ENCODE assay signal across 18 cellular contexts in the genomic region with DNA sequence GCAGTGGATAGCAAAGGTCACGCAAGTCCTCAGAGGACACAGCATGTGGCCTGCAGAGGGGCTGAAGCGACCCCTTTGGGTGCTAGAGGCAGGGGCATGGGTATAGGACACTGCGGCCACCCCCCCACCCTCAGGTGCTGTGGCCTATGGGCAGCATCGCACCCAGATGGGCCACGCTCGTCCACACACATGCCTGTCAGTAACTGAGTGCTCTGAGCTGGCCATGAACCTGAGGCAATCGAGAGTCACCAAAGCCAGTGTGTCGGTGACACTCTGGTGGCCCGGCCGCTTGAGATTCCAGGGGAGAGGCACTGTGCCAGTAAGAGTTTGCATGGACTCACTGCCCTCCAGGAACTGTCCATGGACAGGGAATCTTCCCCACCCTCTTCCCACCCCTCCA. TPM values are rescaled to one million over a fixed set of nuclear protein-coding genes. Genes with fewer than 3 reads are reported as not detected.
DNase-seq lines count a peak whose midpoint lies in the region; ATAC-seq and TF ChIP-seq lines count a peak whose summit lies in the region.
"Had no signal": no experiment of that assay in that cellular context is flagged by ENCODE, and none has a peak within 500 bp of the region (broad histone marks: within the 10 kb centered on the region; RNA-seq: fewer than 3 reads in every experiment).

No MANE protein-coding gene starts in this region.

- DNase-seq in AG04450 (ENCODE audit: low read depth, low spot score), result no peak
- no peak for DNase-seq in IMR-90
- DNase-seq in fibroblast of lung (ENCODE audit: low read depth in 2 of 2), result no peak
- DNase-seq in ovary, result peak in 2 of 5 donors; percentile 26 to 30
- DNase-seq in glutamatergic neuron, result no peak
- DNase-seq in endothelial cell (ENCODE audit: low spot score), result no peak
- no peak for DNase-seq in activated effector memory CD4-positive, alpha-beta T cell treated with anti-CD3 and anti-CD28 coated beads, Interleukin-2, amount 50 U/mL, for 16 hours
- DNase-seq: BE2C; Calu3; CD4-positive, alpha-beta T cell; DMS53; H9; NCI-H1105 treated with DMSO at 0.1 percent for 48 hours; NCI-H187 treated with DMSO at 0.1 percent for 48 hours; NCI-H446; NCI-H774 had no signal

- H4K5ac ChIP-seq in IMR-90 (ENCODE audit: low read depth, low read length), result no peak overlapping the region; the same call in 1 of the 2 replicates

- H3K36me3 ChIP-seq in IMR-90 (ENCODE audit: control insufficient read depth, insufficient read depth, low read length) (no peaks in the 10 kb centered on the region), fibroblast of lung (ENCODE audit: control insufficient read depth, insufficient read depth, low read length) (no peaks in the 10 kb centered on the region), ovary (no peaks in the 10 kb centered on the region)
- H3K36me3 ChIP-seq: BE2C had no signal

- peaks cover 11% of the 10 kb centered on the region; the same call in 1 of the 2 replicates for H3K9me1 ChIP-seq in IMR-90 (ENCODE audit: insufficient read depth, low read length)

- H3K27me3 ChIP-seq in AG04450 (ENCODE audit: control insufficient read depth, insufficient read depth, low read length) (peaks cover 11% of the 10 kb centered on the region), IMR-90 (ENCODE audit: control insufficient read depth, insufficient read depth, low read length) (no peaks in the 10 kb centered on the region), fibroblast of lung (ENCODE audit: control insufficient read depth, insufficient read depth, low read length) (peaks cover 2% of the 10 kb centered on the region), ovary (no peaks in the 10 kb centered on the region)
- H3K27me3 ChIP-seq: BE2C had no signal

- H3K4ac ChIP-seq in IMR-90 (ENCODE audit: low read depth, low read length), result peak overlapping the region; percentile 52

- no peak overlapping the region for H2BK5ac ChIP-seq in IMR-90 (ENCODE audit: low read depth, low read length, poor library complexity, severe bottlenecking)

- TF ChIP-seq CTCF in AG04450 (IDR thresholded peaks at IDR 0.05; ENCODE audit: low read depth, low read length) (no peak), IMR-90 (conservative IDR thresholded peaks at IDR 0.05; ENCODE audit: low read depth, low read length) (no peak), fibroblast of lung (conservative IDR thresholded peaks at IDR 0.05 in 1 of 2, IDR thresholded peaks at IDR 0.05 in 1 of 2; ENCODE audit: low read depth in 1 of 2, low read length in 2 of 2) (no peak), ovary (IDR thresholded peaks at IDR 0.05) (no peak), glutamatergic neuron (IDR thresholded peaks at IDR 0.05; ENCODE audit: partially characterized antibody, unreplicated experiment) (no peak), endothelial cell (IDR thresholded peaks at IDR 0.05; ENCODE audit: unreplicated experiment) (no peak)

- H3K9ac ChIP-seq in IMR-90 (ENCODE audit: low read depth, low read length), result 0 out of 2 replicates have a peak overlapping the region, but pooled peaks have one; percentile 39
- H3K9ac ChIP-seq in fibroblast of lung (ENCODE audit: insufficient read depth, low read length), result no peak overlapping the region

- H2AFZ ChIP-seq in IMR-90 (replicated peaks; ENCODE audit: low read length, poor library complexity) (peak overlapping the region; percentile 35), fibroblast of lung (ENCODE audit: low read length) (peak overlapping the region; percentile 69)

- CTCF ChIA-PET in AG04450 (lab: Charles Lee), result interaction anchor here (0.6 to 2.2 kb wide), 3 partner anchors 9 to 27 kb away, joined by 3 to 9 read pairs (median 4); no protein-coding TSS in a partner anchor
- CTCF ChIA-PET in IMR-90 (lab: Yijun Ruan, JAX), result no interaction called here

- H3K23ac ChIP-seq in IMR-90 (ENCODE audit: low read depth, low read length), result no peak overlapping the region

- POLR2A ChIA-PET in AG04450 (lab: Yijun Ruan, JAX) (interaction anchor here (1.5 kb wide), 1 partner anchor 23 kb away, joined by 10 read pairs; a partner anchor contains a TSS), IMR-90 (lab: Charles Lee; ENCODE audit: unreplicated experiment) (no interaction called here)

- no peak overlapping the region for H3K4me3 Mint-ChIP-seq in glutamatergic neuron (ENCODE audit: unreplicated experiment)
- no peak overlapping the region for H3K4me3 Mint-ChIP-seq in endothelial cell (ENCODE audit: unreplicated experiment)
- H3K4me3 Mint-ChIP-seq: CD4-positive, alpha-beta T cell; H9; IgD-negative memory B cell had no signal

- H3K4me1 ChIP-seq in IMR-90 (ENCODE audit: control insufficient read depth, insufficient read depth, low read length) (peaks cover 11% of the 10 kb centered on the region), fibroblast of lung (ENCODE audit: control insufficient read depth, extremely low read depth, insufficient read depth, low read length) (peaks cover 3% of the 10 kb centered on the region), ovary (ENCODE audit: insufficient read depth) (peaks cover 12% of the 10 kb centered on the region)
- H3K4me1 ChIP-seq: BE2C had no signal

- H3K27me3 Mint-ChIP-seq in glutamatergic neuron (ENCODE audit: unreplicated experiment) (peaks cover 2% of the 10 kb centered on the region), endothelial cell (ENCODE audit: unreplicated experiment) (peaks cover 3% of the 10 kb centered on the region)
- H3K27me3 Mint-ChIP-seq: CD4-positive, alpha-beta T cell had no signal

- H3K9me3 Mint-ChIP-seq in glutamatergic neuron (ENCODE audit: unreplicated experiment), result no peaks in the 10 kb centered on the region
- no peaks in the 10 kb centered on the region for H3K9me3 Mint-ChIP-seq in endothelial cell (ENCODE audit: unreplicated experiment)
- H3K9me3 Mint-ChIP-seq: CD4-positive, alpha-beta T cell; H9; IgD-negative memory B cell had no signal

- no peak for TF ChIP-seq EP300 in ovary (IDR thresholded peaks at IDR 0.05)

- H3K4me1 Mint-ChIP-seq in glutamatergic neuron (ENCODE audit: low read depth, unreplicated experiment) (peaks cover 9% of the 10 kb centered on the region), endothelial cell (ENCODE audit: unreplicated experiment) (peaks cover 15% of the 10 kb centered on the region)
- H3K4me1 Mint-ChIP-seq: H9 had no signal

- H3K36me3 Mint-ChIP-seq in glutamatergic neuron (ENCODE audit: unreplicated experiment) (no peaks in the 10 kb centered on the region), endothelial cell (ENCODE audit: low read depth, unreplicated experiment) (no peaks in the 10 kb centered on the region)
- H3K36me3 Mint-ChIP-seq: IgD-negative memory B cell had no signal

- peak overlapping the region; percentile 80; the same call in 1 of the 2 replicates for H3K4me2 ChIP-seq in IMR-90 (ENCODE audit: low read depth, low read length)
- no peak overlapping the region for H3K4me2 ChIP-seq in fibroblast of lung (ENCODE audit: extremely low read depth, insufficient read depth, low read length)

- TF ChIP-seq POLR2A in IMR-90 (IDR thresholded peaks at IDR 0.05; ENCODE audit: low read depth, low read length) (no peak), ovary (IDR thresholded peaks at IDR 0.05) (no peak)

- H3K79me1 ChIP-seq in IMR-90 (ENCODE audit: low read depth in 1 of 2, low read length in 2 of 2), result no peaks in the 10 kb centered on the region

- H3K4me3 ChIP-seq in AG04450 (ENCODE audit: low read depth, low read length) (no peak overlapping the region), IMR-90 (ENCODE audit: insufficient read depth, low read depth, low read length) (no peak overlapping the region), fibroblast of lung (replicated peaks in 1 of 4; ENCODE audit: control extremely low read depth in 1 of 4, insufficient read depth in 1 of 4, low read depth in 3 of 4, low read length in 4 of 4) (no peak overlapping the region), ovary (no peak overlapping the region)

- ATAC-seq in IMR-90 (ENCODE audit: low read depth) (peak; percentile 31; the same call in 1 of the 2 replicates), GM19328 (IDR thresholded peaks at IDR 0.05; ENCODE audit: unreplicated experiment) (no peak)

- no peak for TF ChIP-seq RAD21 in IMR-90 (IDR thresholded peaks at IDR 0.05; ENCODE audit: low read length)

- peak overlapping the region; percentile 15; the same call in 1 of the 2 replicates for H4K91ac ChIP-seq in IMR-90 (ENCODE audit: insufficient read depth, low read depth, low read length)

- H3K27ac ChIP-seq in AG04450 (ENCODE audit: low read depth, low read length) (peak overlapping the region; percentile 21), IMR-90 (ENCODE audit: insufficient read depth, low read length) (peak overlapping the region; percentile 91; the same call in 1 of the 2 replicates), fibroblast of lung (ENCODE audit: insufficient read depth, low read length) (no peak overlapping the region), ovary (peak overlapping the region; percentile 31 to 85)

- peak overlapping the region; percentile 49; the same call in 1 of the 2 replicates for H2AK5ac ChIP-seq in IMR-90 (ENCODE audit: low read depth, low read length)

- H3K27ac Mint-ChIP-seq in glutamatergic neuron (ENCODE audit: unreplicated experiment) (no peak overlapping the region), endothelial cell (ENCODE audit: unreplicated experiment) (no peak overlapping the region)
- H3K27ac Mint-ChIP-seq: CD4-positive, alpha-beta T cell; IgD-negative memory B cell had no signal

- dilution Hi-C loops in IMR-90 (cut with HindIII; ENCODE audit: low sequenced_read_pairs, unreplicated experiment), result no loop called here

- peaks cover 4% of the 10 kb centered on the region; the same call in 1 of the 2 replicates for H4K20me1 ChIP-seq in IMR-90 (ENCODE audit: insufficient read depth, low read length)
- H4K20me1 ChIP-seq in fibroblast of lung (ENCODE audit: control insufficient read depth, extremely low read depth, insufficient read depth, low read length), result no peaks in the 10 kb centered on the region

- peak overlapping the region; percentile 61; the same call in 1 of the 2 replicates for H3K14ac ChIP-seq in IMR-90 (replicated peaks; ENCODE audit: low read depth, low read length)

- H2BK20ac ChIP-seq in IMR-90 (ENCODE audit: low read depth, low read length), result peak overlapping the region; percentile 47

- no peaks in the 10 kb centered on the region for H3K79me2 ChIP-seq in fibroblast of lung (ENCODE audit: control insufficient read depth, insufficient read depth, low read length)

- H3K9me3 ChIP-seq in AG04450 (ENCODE audit: control insufficient read depth, insufficient read depth, low read length) (peaks cover 8% of the 10 kb centered on the region), IMR-90 (ENCODE audit: control insufficient read depth, insufficient read depth, low read length) (peaks cover 5% of the 10 kb centered on the region; the same call in 1 of the 2 replicates), fibroblast of lung (ENCODE audit: control insufficient read depth, insufficient read depth, low read depth, low read length) (no peaks in the 10 kb centered on the region), ovary (no peaks in the 10 kb centered on the region)
- H3K9me3 ChIP-seq: BE2C had no signal

- no peak overlapping the region for H3K56ac ChIP-seq in IMR-90 (ENCODE audit: extremely low read depth, insufficient read depth, low read length)

- H3K18ac ChIP-seq in IMR-90 (ENCODE audit: low read depth, low read length), result peak overlapping the region; percentile 32; the same call in 1 of the 2 replicates

- in situ Hi-C loops in IMR-90 (cut with MboI; ENCODE audit: low sequenced_read_pairs), result no loop called here

- no TSS peak for BruUV-seq in IMR-90 (replicated peaks; lab: Mats Ljungman, UMichigan)

- H2BK120ac ChIP-seq in IMR-90 (ENCODE audit: low read depth, low read length), result peak overlapping the region; percentile 66

- WGBS in IMR-90 (ENCODE audit: extremely low coverage in 2 of 2, insufficient read length in 1 of 2), 2 experiments, result 83% methylated on average over 4 of the region's 10 CpGs; no CpG with 5 or more reads in 1 of the 2 experiments
- 71 to 83% (median 82%) methylated on average over 10 of the region's 10 CpGs for WGBS in ovary, 3 donors

- H2BK15ac ChIP-seq in IMR-90 (ENCODE audit: low read depth, low read length), result no peak overlapping the region

- H4K8ac ChIP-seq in IMR-90 (ENCODE audit: low read depth in 2 of 2, low read length in 2 of 2), result peak overlapping the region in 1 of 2 experiments; percentile 11; a peak in 1 of 4 replicates

- intact Hi-C loops in IMR-90 (cut with micrococcal nuclease) (no loop called here), ovary (cut with DNase I) (no loop called here)

- no peak overlapping the region for H2AK9ac ChIP-seq in IMR-90 (replicated peaks; ENCODE audit: low read depth, low read length, poor library complexity)

RNA-seq across cellular contexts. Expression of a gene that starts 22.7 kb away (rescaled TPM):
- polyA plus RNA-seq in AG04450 (2011; rRNA removed), result 19.8 and 25.9 TPM in 2 replicates
- 15.9 and 17.2 TPM in 2 replicates for polyA minus RNA-seq in AG04450 (2011; rRNA and poly(A)+ RNA removed)
- total RNA-seq in IMR-90 (2012; rRNA removed), result 30.6 and 36.9 TPM in 2 replicates
- 10.9 and 13.2 TPM in 2 replicates for polyA plus RNA-seq in IMR-90 (2012; rRNA removed)
- polyA plus RNA-seq in IMR-90 (2012; cell fraction: cytosol; rRNA removed), result 2.4 and 3.9 TPM in 2 replicates
- 3.7 and 32.1 TPM in 2 replicates for polyA plus RNA-seq in IMR-90 (2012; cell fraction: nucleus; rRNA removed; ENCODE audit: low replicate concordance)
- total RNA-seq in fibroblast of lung, result 23.6 and 24.1 TPM in 2 replicates
- polyA plus RNA-seq in fibroblast of lung, result 18.7 and 23.7 TPM in 2 replicates
- 15.6 and 18.9 TPM in 2 replicates for polyA plus RNA-seq in fibroblast of lung (2012)
- polyA minus RNA-seq in fibroblast of lung (ENCODE audit: low replicate concordance), result 3.3 and 7.7 TPM in 2 replicates
- total RNA-seq in ovary, result 10 to 100 TPM; 29.4 to 47.3 (median 36.0) TPM
- 10 to 100 TPM; 42.3 to 48.1 TPM for polyA plus RNA-seq in ovary
- 33.3 TPM for total RNA-seq in glutamatergic neuron (ENCODE audit: unreplicated experiment)
- 23.9 TPM for total RNA-seq in endothelial cell (ENCODE audit: unreplicated experiment)

RNA-seq across cellular contexts. Expression of a gene that starts 41.0 kb away (rescaled TPM):
- polyA plus RNA-seq in AG04450 (2011; rRNA removed) (47.9 and 54.6 TPM in 2 replicates), IMR-90 (2012; rRNA removed) (25.1 and 27.6 TPM in 2 replicates), fibroblast of lung (52.7 and 56.0 TPM in 2 replicates), ovary (10 to 100 TPM; 12.3 to 21.3 TPM)
- polyA minus RNA-seq in AG04450 (2011; rRNA and poly(A)+ RNA removed), result 55.5 and 78.3 TPM in 2 replicates
- total RNA-seq in IMR-90 (2012; rRNA removed) (43.0 and 45.5 TPM in 2 replicates), fibroblast of lung (40.6 and 43.9 TPM in 2 replicates), ovary (10 to 100 TPM; 17.3 to 56.1 (median 37.9) TPM), glutamatergic neuron (ENCODE audit: unreplicated experiment) (46.4 TPM), endothelial cell (ENCODE audit: unreplicated experiment) (35.1 TPM)
- polyA plus RNA-seq in IMR-90 (2012; cell fraction: cytosol; rRNA removed), result 9.5 and 19.0 TPM in 2 replicates
- polyA plus RNA-seq in IMR-90 (2012; cell fraction: nucleus; rRNA removed; ENCODE audit: low replicate concordance), result 8.2 and 20.6 TPM in 2 replicates
- polyA plus RNA-seq in fibroblast of lung (2012), result 37.5 and 38.7 TPM in 2 replicates
- polyA minus RNA-seq in fibroblast of lung (ENCODE audit: low replicate concordance), result 24.6 and 92.8 TPM in 2 replicates
